ENCODE assay signal across 1 cellular context in the genomic region with DNA sequence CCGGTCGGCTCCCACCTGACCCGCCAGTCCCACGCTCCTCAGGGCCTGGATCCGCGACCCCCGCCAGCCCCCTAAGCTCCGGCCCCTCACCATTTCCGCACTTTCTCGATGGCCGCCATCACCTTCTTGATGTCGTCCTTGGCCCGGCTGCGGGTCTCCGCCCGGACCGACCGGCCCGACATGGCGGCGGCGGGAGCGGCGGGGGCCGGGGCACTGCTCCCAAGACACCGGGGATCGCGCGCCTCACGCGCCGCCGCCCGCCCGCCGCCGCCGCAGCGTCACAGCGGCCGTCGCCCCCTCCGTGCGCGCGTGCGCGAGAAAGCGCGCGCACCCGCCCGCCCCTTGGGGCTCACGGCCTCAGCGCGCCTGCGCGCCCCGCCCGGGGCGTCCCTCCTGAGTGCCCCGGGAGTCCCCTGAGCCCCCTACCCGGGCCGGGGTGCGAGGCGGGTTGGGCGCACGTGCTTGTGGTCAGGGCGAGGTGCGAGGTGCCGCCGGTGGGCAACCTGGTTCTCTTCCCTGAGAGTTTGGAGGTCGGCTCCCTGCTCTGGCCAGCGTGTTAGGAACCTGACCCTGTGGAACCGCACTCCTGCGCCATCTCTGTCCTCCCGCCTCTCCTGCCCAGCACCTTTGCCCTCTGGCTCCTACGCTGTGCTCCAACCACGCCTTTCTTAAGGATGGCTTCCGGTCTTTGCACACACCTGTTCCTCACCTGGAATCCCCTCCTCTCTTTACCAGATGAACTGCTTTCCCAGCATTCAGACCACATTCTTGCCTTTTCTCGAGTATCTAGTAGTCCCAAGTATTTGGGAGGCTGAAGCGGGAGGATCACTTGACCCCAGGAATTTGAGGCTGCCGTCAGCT.
TF ChIP-seq lines count a peak whose summit lies in the region.

A gene (minus strand): TSS at position 294 of the 861 bp plus-strand sequence. CDS start 112 bp downstream, at position 182.

TF ChIP-seq in WTC11, 78 proteins besides CTCF, POLR2A, EP300 and RAD21 (continued from another document):
- TF ChIP-seq, protein P1, sequence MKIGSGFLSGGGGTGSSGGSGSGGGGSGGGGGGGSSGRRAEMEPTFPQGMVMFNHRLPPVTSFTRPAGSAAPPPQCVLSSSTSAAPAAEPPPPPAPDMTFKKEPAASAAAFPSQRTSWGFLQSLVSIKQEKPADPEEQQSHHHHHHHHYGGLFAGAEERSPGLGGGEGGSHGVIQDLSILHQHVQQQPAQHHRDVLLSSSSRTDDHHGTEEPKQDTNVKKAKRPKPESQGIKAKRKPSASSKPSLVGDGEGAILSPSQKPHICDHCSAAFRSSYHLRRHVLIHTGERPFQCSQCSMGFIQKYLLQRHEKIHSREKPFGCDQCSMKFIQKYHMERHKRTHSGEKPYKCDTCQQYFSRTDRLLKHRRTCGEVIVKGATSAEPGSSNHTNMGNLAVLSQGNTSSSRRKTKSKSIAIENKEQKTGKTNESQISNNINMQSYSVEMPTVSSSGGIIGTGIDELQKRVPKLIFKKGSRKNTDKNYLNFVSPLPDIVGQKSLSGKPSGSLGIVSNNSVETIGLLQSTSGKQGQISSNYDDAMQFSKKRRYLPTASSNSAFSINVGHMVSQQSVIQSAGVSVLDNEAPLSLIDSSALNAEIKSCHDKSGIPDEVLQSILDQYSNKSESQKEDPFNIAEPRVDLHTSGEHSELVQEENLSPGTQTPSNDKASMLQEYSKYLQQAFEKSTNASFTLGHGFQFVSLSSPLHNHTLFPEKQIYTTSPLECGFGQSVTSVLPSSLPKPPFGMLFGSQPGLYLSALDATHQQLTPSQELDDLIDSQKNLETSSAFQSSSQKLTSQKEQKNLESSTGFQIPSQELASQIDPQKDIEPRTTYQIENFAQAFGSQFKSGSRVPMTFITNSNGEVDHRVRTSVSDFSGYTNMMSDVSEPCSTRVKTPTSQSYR (CRISPR knock-in tag; IDR thresholded peaks at IDR 0.05), result peak; percentile 91
- TF ChIP-seq ATF1 (CRISPR knock-in tag; IDR thresholded peaks at IDR 0.05) (peak; percentile 83), IRF2 (CRISPR knock-in tag; IDR thresholded peaks at IDR 0.05; ENCODE audit: borderline replicate concordance, low read depth) (no peak), SMAD4 (CRISPR knock-in tag; IDR thresholded peaks at IDR 0.05) (peak; percentile 66; the same call in 1 of the 2 replicates), FOXP1 (CRISPR knock-in tag; IDR thresholded peaks at IDR 0.05; ENCODE audit: borderline replicate concordance) (peak; percentile 98), ZNF232 (CRISPR knock-in tag; IDR thresholded peaks at IDR 0.05) (peak; percentile 30; the same call in 1 of the 2 replicates), ETV6 (CRISPR knock-in tag; IDR thresholded peaks at IDR 0.05) (peak; percentile 99), ZNF423 (CRISPR knock-in tag; IDR thresholded peaks at IDR 0.05) (peak; percentile 84), GABPB1 (CRISPR knock-in tag; IDR thresholded peaks at IDR 0.05) (peak; percentile 56; the same call in 1 of the 2 replicates), MXD4 (CRISPR knock-in tag; IDR thresholded peaks at IDR 0.05; ENCODE audit: borderline replicate concordance) (no peak), ZNF121 (CRISPR knock-in tag; IDR thresholded peaks at IDR 0.05) (peak; percentile 38)
- TF ChIP-seq, protein P2, sequence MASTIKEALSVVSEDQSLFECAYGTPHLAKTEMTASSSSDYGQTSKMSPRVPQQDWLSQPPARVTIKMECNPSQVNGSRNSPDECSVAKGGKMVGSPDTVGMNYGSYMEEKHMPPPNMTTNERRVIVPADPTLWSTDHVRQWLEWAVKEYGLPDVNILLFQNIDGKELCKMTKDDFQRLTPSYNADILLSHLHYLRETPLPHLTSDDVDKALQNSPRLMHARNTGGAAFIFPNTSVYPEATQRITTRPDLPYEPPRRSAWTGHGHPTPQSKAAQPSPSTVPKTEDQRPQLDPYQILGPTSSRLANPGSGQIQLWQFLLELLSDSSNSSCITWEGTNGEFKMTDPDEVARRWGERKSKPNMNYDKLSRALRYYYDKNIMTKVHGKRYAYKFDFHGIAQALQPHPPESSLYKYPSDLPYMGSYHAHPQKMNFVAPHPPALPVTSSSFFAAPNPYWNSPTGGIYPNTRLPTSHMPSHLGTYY (CRISPR knock-in tag; IDR thresholded peaks at IDR 0.05), result peak; percentile 79; the same call in 1 of the 2 replicates
- TF ChIP-seq, protein P3, sequence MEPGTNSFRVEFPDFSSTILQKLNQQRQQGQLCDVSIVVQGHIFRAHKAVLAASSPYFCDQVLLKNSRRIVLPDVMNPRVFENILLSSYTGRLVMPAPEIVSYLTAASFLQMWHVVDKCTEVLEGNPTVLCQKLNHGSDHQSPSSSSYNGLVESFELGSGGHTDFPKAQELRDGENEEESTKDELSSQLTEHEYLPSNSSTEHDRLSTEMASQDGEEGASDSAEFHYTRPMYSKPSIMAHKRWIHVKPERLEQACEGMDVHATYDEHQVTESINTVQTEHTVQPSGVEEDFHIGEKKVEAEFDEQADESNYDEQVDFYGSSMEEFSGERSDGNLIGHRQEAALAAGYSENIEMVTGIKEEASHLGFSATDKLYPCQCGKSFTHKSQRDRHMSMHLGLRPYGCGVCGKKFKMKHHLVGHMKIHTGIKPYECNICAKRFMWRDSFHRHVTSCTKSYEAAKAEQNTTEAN (CRISPR knock-in tag; IDR thresholded peaks at IDR 0.05), result no peak
- TF ChIP-seq, protein P4, sequence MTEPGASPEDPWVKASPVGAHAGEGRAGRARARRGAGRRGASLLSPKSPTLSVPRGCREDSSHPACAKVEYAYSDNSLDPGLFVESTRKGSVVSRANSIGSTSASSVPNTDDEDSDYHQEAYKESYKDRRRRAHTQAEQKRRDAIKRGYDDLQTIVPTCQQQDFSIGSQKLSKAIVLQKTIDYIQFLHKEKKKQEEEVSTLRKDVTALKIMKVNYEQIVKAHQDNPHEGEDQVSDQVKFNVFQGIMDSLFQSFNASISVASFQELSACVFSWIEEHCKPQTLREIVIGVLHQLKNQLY (CRISPR knock-in tag; IDR thresholded peaks at IDR 0.05), result 0 out of 2 replicates have a peak, but pooled peaks have one; percentile 54
- TF ChIP-seq, protein P5, sequence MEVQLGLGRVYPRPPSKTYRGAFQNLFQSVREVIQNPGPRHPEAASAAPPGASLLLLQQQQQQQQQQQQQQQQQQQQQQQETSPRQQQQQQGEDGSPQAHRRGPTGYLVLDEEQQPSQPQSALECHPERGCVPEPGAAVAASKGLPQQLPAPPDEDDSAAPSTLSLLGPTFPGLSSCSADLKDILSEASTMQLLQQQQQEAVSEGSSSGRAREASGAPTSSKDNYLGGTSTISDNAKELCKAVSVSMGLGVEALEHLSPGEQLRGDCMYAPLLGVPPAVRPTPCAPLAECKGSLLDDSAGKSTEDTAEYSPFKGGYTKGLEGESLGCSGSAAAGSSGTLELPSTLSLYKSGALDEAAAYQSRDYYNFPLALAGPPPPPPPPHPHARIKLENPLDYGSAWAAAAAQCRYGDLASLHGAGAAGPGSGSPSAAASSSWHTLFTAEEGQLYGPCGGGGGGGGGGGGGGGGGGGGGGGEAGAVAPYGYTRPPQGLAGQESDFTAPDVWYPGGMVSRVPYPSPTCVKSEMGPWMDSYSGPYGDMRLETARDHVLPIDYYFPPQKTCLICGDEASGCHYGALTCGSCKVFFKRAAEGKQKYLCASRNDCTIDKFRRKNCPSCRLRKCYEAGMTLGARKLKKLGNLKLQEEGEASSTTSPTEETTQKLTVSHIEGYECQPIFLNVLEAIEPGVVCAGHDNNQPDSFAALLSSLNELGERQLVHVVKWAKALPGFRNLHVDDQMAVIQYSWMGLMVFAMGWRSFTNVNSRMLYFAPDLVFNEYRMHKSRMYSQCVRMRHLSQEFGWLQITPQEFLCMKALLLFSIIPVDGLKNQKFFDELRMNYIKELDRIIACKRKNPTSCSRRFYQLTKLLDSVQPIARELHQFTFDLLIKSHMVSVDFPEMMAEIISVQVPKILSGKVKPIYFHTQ (CRISPR knock-in tag; IDR thresholded peaks at IDR 0.05), result no peak
